9 cellular contexts compared by ENCODE assay signal in genomic region chr6:28807682-28808280, GRCh38.
DNase-seq lines count a peak whose midpoint lies in the region; ATAC-seq, FAIRE-seq and TF ChIP-seq lines count a peak whose summit lies in the region.
"Had no signal": no experiment of that assay in that cellular context is flagged by ENCODE, and none has a peak within 500 bp of the region (broad histone marks: within the 10 kb centered on the region; RNA-seq: fewer than 3 reads in every experiment).

No MANE protein-coding gene starts in this region.

- H3K9me3 Mint-ChIP-seq in WTC11: no peaks in the 10 kb centered on the region

- WGBS in lower leg skin, 2 donors: 4 to 14% methylated on average over 12 of the region's 12 CpGs
- WGBS in small intestine, 3 donors: 6 to 13% (median 10%) methylated on average over 12 of the region's 12 CpGs

- no peaks in the 10 kb centered on the region for H3K36me3 Mint-ChIP-seq in WTC11

- TF ChIP-seq CTCF in WTC11 (IDR thresholded peaks at IDR 0.05) (no peak), lower leg skin (IDR thresholded peaks at IDR 0.05) (no peak), kidney (IDR thresholded peaks at IDR 0.05; ENCODE audit: borderline replicate concordance, extremely low read depth, insufficient read depth) (no peak)

- peak overlapping the region; percentile 81 for H3K4me3 Mint-ChIP-seq in WTC11
- H3K4me3 Mint-ChIP-seq: activated B cell treated with CpG ODN at 0.5 μM for 24 hours had no signal

- DNase-seq in MV-4-11 (lab: John Stamatoyannopoulos, UW): peak; percentile 62
- DNase-seq in WTC11 (ENCODE audit: low spot score): peak; percentile 75
- DNase-seq in islet precursor cell: peak; percentile 78
- no peak for DNase-seq in lower leg skin (ENCODE audit: low spot score in 2 of 2)
- no peak for DNase-seq in kidney
- no peak for DNase-seq in small intestine
- DNase-seq: activated B cell treated with CpG ODN at 0.5 μM for 24 hours had no signal

- no peaks in the 10 kb centered on the region for H3K4me1 ChIP-seq in kidney (ENCODE audit: control insufficient read depth in 1 of 2, insufficient read depth in 1 of 2, low read depth in 1 of 2, low read length in 2 of 2)
- H3K4me1 ChIP-seq in small intestine (ENCODE audit: control insufficient read depth in 2 of 2, insufficient read depth in 1 of 2, low read depth in 1 of 2, low read length in 1 of 2): no peaks in the 10 kb centered on the region

- no peak overlapping the region for H3K27ac ChIP-seq in kidney (ENCODE audit: low read depth in 2 of 2, low read length in 2 of 2)
- no peak overlapping the region for H3K27ac ChIP-seq in small intestine (ENCODE audit: low read depth in 1 of 2, low read length in 1 of 2)

- FAIRE-seq in G401.6 (lab: Jason Lieb, UNC): peak; percentile 53
- FAIRE-seq in kidney (lab: Jason Lieb, UNC): no peak
- FAIRE-seq in small intestine (lab: Jason Lieb, UNC): no peak

- POLR2A ChIA-PET in WTC11 (lab: Charles Lee): no interaction called here

- H3K9ac ChIP-seq in kidney (ENCODE audit: low read length in 2 of 2): no peak overlapping the region

- H3K4me3 ChIP-seq in lower leg skin (ENCODE audit: low read depth, poor library complexity, severe bottlenecking) (no peak overlapping the region), kidney (ENCODE audit: low read length in 2 of 2) (no peak overlapping the region), small intestine (ENCODE audit: low read depth in 1 of 2, low read length in 2 of 2) (no peak overlapping the region)

- H3K27me3 Mint-ChIP-seq in WTC11 (ENCODE audit: low read depth): peaks cover 89% of the 10 kb centered on the region

- no peaks in the 10 kb centered on the region for H3K36me3 ChIP-seq in kidney (ENCODE audit: control insufficient read depth in 1 of 2, insufficient read depth in 2 of 2, low read length in 2 of 2)
- H3K36me3 ChIP-seq in small intestine (ENCODE audit: control insufficient read depth in 2 of 2, insufficient read depth in 2 of 2, low read length in 2 of 2): no peaks in the 10 kb centered on the region

- peaks cover 30% of the 10 kb centered on the region for H3K4me1 Mint-ChIP-seq in WTC11

- CTCF ChIA-PET in WTC11 (lab: Charles Lee): interaction anchor here (0.6 kb wide), 1 partner anchor 13 kb away, joined by 3 read pairs; no protein-coding TSS in a partner anchor

- H3K9me3 ChIP-seq in kidney (ENCODE audit: control insufficient read depth in 1 of 2, low read length in 2 of 2) (peaks cover 0 to 3% of the 10 kb centered on the region in 2 donors), small intestine (ENCODE audit: control insufficient read depth, low read depth) (no peaks in the 10 kb centered on the region)

- ATAC-seq in WTC11 (peak; percentile 49), HG02938 (IDR thresholded peaks at IDR 0.05; ENCODE audit: unreplicated experiment) (no peak)

- H3K27ac Mint-ChIP-seq in WTC11: no peak overlapping the region
- H3K27ac Mint-ChIP-seq: activated B cell treated with CpG ODN at 0.5 μM for 24 hours had no signal

- peaks cover 4 to 33% of the 10 kb centered on the region in 2 donors for H3K27me3 ChIP-seq in small intestine (ENCODE audit: control insufficient read depth in 2 of 2, insufficient read depth in 2 of 2, low read length in 2 of 2)

- intact Hi-C loops in lower leg skin (cut with DNase I; ENCODE audit: low total_unique reads) (no loop called here), kidney (cut with DNase I) (no loop called here)

- no peak for TF ChIP-seq POLR2A in lower leg skin (IDR thresholded peaks at IDR 0.05)

TF ChIP-seq in WTC11, 78 proteins besides CTCF, POLR2A, EP300 and RAD21:
- no peak for TF ChIP-seq ZNF263 (CRISPR knock-in tag; IDR thresholded peaks at IDR 0.05; ENCODE audit: low read depth)
- TF ChIP-seq ZBTB21 (CRISPR knock-in tag; IDR thresholded peaks at IDR 0.05; ENCODE audit: borderline replicate concordance): no peak
- TF ChIP-seq IRF1 (CRISPR knock-in tag; IDR thresholded peaks at IDR 0.05): 0 out of 2 replicates have a peak, but pooled peaks have one; percentile 19
- TF ChIP-seq ETV6 (CRISPR knock-in tag; IDR thresholded peaks at IDR 0.05): peak; percentile 67; the same call in 1 of the 2 replicates
- no peak for TF ChIP-seq GRHL2 (CRISPR knock-in tag; IDR thresholded peaks at IDR 0.05; ENCODE audit: insufficient replicate concordance, severe bottlenecking)

Comparison
In these comparisons a context has a peak if more than half of its experiments do, and no peak if none do; other contexts are left out.
1. DNase-seq: peak in MV-4-11 (single experiment), WTC11 (single experiment) and islet precursor cell (single experiment); none in lower leg skin (0 of 2), kidney (single experiment) and small intestine (single experiment).